ENCODE assay signal across 23 cellular contexts in the genomic region with DNA sequence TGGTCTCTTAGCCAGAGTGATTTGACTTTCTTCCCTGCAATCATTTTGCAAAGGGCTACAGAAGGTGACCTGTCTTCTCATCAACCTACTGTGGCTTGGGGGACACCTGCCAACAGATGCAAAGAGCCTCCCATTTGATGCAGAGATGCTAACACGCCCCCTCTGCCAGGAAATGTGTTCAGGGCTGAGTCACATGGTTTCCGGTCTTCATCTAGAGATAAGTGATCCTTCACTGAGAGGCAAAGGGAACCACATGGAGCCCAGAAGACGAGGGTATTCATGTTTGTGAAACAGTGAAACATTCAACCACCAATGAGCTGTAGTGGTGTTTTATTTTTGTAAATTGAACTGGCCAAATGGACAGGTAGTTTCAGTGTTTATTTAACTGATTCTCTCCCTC.
"Had no signal": no experiment of that assay in that cellular context is flagged by ENCODE, and none has a peak within 500 bp of the region (broad histone marks: within the 10 kb centered on the region; RNA-seq: fewer than 3 reads in every experiment).

No MANE protein-coding gene starts in this region.

- H3K9me3 ChIP-seq: gastroesophageal sphincter, neutrophil, sigmoid colon, testis had no signal

- H3K36me3 ChIP-seq: esophagus squamous epithelium, gastroesophageal sphincter, neutrophil, sigmoid colon, tibial nerve had no signal

- H3K27ac Mint-ChIP-seq: naive thymus-derived CD4-positive, alpha-beta T cell; nephron progenitor cell; stimulated activated naive B cell treated with anti-CD40 and anti-IgM and Interleukin-4, amounts not matched to agents 10 μg/mL and 1 μg/mL and 100 μg/mL, for 72 hours; stimulated activated naive CD8-positive, alpha-beta T cell treated with anti-CD3 and anti-CD28 coated beads, Interleukin-15, amount 100 ng/mL, for 72 hours had no signal

- H3K4me3 ChIP-seq: dorsolateral prefrontal cortex, esophagus squamous epithelium, gastroesophageal sphincter, sigmoid colon, skin epidermis, testis, tibial nerve had no signal

- H3K27me3 ChIP-seq: esophagus squamous epithelium, gastroesophageal sphincter, neutrophil, sigmoid colon, testis, tibial nerve had no signal

- H3K36me3 Mint-ChIP-seq: stimulated activated naive B cell treated with anti-CD40 and anti-IgM and Interleukin-4, amounts not matched to agents 10 μg/mL and 1 μg/mL and 100 μg/mL, for 72 hours had no signal

- H3K27ac ChIP-seq: dorsolateral prefrontal cortex, epithelial cell of prostate, esophagus squamous epithelium, gastroesophageal sphincter, neutrophil, sigmoid colon, skin epidermis, testis, tibial nerve had no signal

- ATAC-seq: gastroesophageal sphincter; left lobe of liver; naive thymus-derived CD4-positive, alpha-beta T cell; stimulated activated naive B cell treated with anti-CD40 and anti-IgM and Interleukin-4, amounts not matched to agents 10 μg/mL and 1 μg/mL and 100 μg/mL, for 72 hours; stimulated activated naive CD8-positive, alpha-beta T cell treated with anti-CD3 and anti-CD28 coated beads, Interleukin-15, amount 100 ng/mL, for 72 hours had no signal

- H3K4me1 Mint-ChIP-seq: nephron progenitor cell; stimulated activated naive CD8-positive, alpha-beta T cell treated with anti-CD3 and anti-CD28 coated beads, Interleukin-15, amount 100 ng/mL, for 72 hours had no signal

- FAIRE-seq: endometrium had no signal

- H3K4me3 Mint-ChIP-seq: naive thymus-derived CD4-positive, alpha-beta T cell; nephron progenitor cell; stimulated activated naive B cell treated with anti-CD40 and anti-IgM and Interleukin-4, amounts not matched to agents 10 μg/mL and 1 μg/mL and 100 μg/mL, for 72 hours; stimulated activated naive CD8-positive, alpha-beta T cell treated with anti-CD3 and anti-CD28 coated beads, Interleukin-15, amount 100 ng/mL, for 72 hours had no signal

- H3K4me1 ChIP-seq: esophagus squamous epithelium, gastroesophageal sphincter, sigmoid colon, testis, tibial nerve had no signal

- DNase-seq: cortex of kidney; dorsolateral prefrontal cortex; effector CD8-positive, alpha-beta T cell; esophagus squamous epithelium; foreskin fibroblast; glutamatergic neuron; islet precursor cell; mammary epithelial cell; naive thymus-derived CD4-positive, alpha-beta T cell; nephron progenitor cell; sigmoid colon; stimulated activated CD4-positive, alpha-beta T cell treated with anti-CD3 and anti-CD28 coated beads, Interleukin-2, amount 100 ng/mL, for 24 hours; stimulated activated CD4-positive, alpha-beta T cell treated with anti-CD3 and anti-CD28 coated beads, Interleukin-4, amount 100 ng/mL, for 4 hours; stimulated activated naive B cell treated with anti-CD40 and anti-IgM and Interleukin-4, amounts not matched to agents 10 μg/mL and 1 μg/mL and 100 μg/mL, for 72 hours; stimulated activated naive CD8-positive, alpha-beta T cell treated with anti-CD3 and anti-CD28 coated beads, Interleukin-15, amount 100 ng/mL, for 72 hours; testis had no signal
